In genomic region chr6:3310051-3310448, GRCh38 we compare ENCODE assay signal across 21 cellular contexts.
"Had no signal": no experiment of that assay in that cellular context is flagged by ENCODE, and none has a peak within 500 bp of the region (broad histone marks: within the 10 kb centered on the region; RNA-seq: fewer than 3 reads in every experiment).

No MANE protein-coding gene starts in this region.

- H3K4me1 ChIP-seq: gastroesophageal sphincter, lower lobe of right lung, suprapubic skin, tibial artery had no signal

- H3K27me3 Mint-ChIP-seq: activated CD4-positive, alpha-beta memory T cell treated with anti-CD3 and anti-CD28 coated beads, Interleukin-2, amount 10 ng/mL, durations not matched to agents 7 days and 5 days; activated CD4-positive, alpha-beta T cell treated with anti-CD3 and anti-CD28 coated beads, Interleukin-2, amount 10 ng/mL, durations not matched to agents 7 days and 5 days had no signal

- H3K27me3 ChIP-seq: gastroesophageal sphincter, hepatocyte, suprapubic skin, tibial artery had no signal

- H3K79me2 ChIP-seq: hepatocyte had no signal

- H3K27ac ChIP-seq: gastroesophageal sphincter, hepatocyte, lower lobe of right lung, suprapubic skin, tibial artery, WERI-Rb-1 had no signal

- H3K4me2 ChIP-seq: hepatocyte, SK-N-SH had no signal

- H3K4me1 Mint-ChIP-seq: activated CD4-positive, alpha-beta memory T cell treated with anti-CD3 and anti-CD28 coated beads, Interleukin-2, amount 10 ng/mL, durations not matched to agents 7 days and 5 days; activated CD4-positive, alpha-beta T cell treated with anti-CD3 and anti-CD28 coated beads, Interleukin-2, amount 10 ng/mL, durations not matched to agents 7 days and 5 days; T-helper 17 cell had no signal

- ATAC-seq: activated naive CD4-positive, alpha-beta T cell treated with anti-CD3 and anti-CD28 coated beads, Interleukin-2, amount 50 U/mL, for 72 hours; effector memory CD8-positive, alpha-beta T cell; gastroesophageal sphincter; natural killer cell treated with Interleukin-12 subunit alpha and Interleukin-12 subunit beta and Interleukin-15 and Interleukin-18, amount 100 ng/mL, for 72 hours; T-helper 17 cell had no signal

- H3K9ac ChIP-seq: SK-N-SH had no signal

- DNase-seq: activated CD4-positive, alpha-beta memory T cell treated with anti-CD3 and anti-CD28 coated beads, Interleukin-2, amount 10 ng/mL, durations not matched to agents 7 days and 5 days; activated CD4-positive, alpha-beta T cell treated with anti-CD3 and anti-CD28 coated beads, Interleukin-2, amount 10 ng/mL, durations not matched to agents 7 days and 5 days; activated CD4-positive, CD25-positive, alpha-beta regulatory T cell treated with anti-CD3 and anti-CD28 coated beads, Interleukin-2, amount 50 U/mL, for 72 hours; activated naive CD4-positive, alpha-beta T cell; activated T-cell treated with anti-CD3 and anti-CD28 coated beads, Interleukin-2, amount 50 U/mL, for 48 hours; cerebellar nuclear complex; cortex of kidney; effector memory CD8-positive, alpha-beta T cell; lower lobe of right lung; SK-N-SH; stimulated activated naive CD4-positive, alpha-beta T cell; T-helper 17 cell; T1000; WERI-Rb-1 had no signal

- H3K4me3 ChIP-seq: gastroesophageal sphincter, hepatocyte, lower lobe of right lung, suprapubic skin, tibial artery had no signal

- H3K27ac Mint-ChIP-seq: activated CD4-positive, alpha-beta memory T cell treated with anti-CD3 and anti-CD28 coated beads, Interleukin-2, amount 10 ng/mL, durations not matched to agents 7 days and 5 days; activated CD4-positive, alpha-beta T cell treated with anti-CD3 and anti-CD28 coated beads, Interleukin-2, amount 10 ng/mL, durations not matched to agents 7 days and 5 days; activated naive CD4-positive, alpha-beta T cell treated with anti-CD3 and anti-CD28 coated beads, Interleukin-2, amount 50 U/mL, for 72 hours; effector memory CD8-positive, alpha-beta T cell; natural killer cell treated with Interleukin-12 subunit alpha and Interleukin-12 subunit beta and Interleukin-15 and Interleukin-18, amount 100 ng/mL, for 72 hours; progenitor cell of endocrine pancreas; T-helper 17 cell had no signal

- H3K36me3 Mint-ChIP-seq: natural killer cell treated with Interleukin-12 subunit alpha and Interleukin-12 subunit beta and Interleukin-15 and Interleukin-18, amount 100 ng/mL, for 72 hours had no signal

- H3K9me3 Mint-ChIP-seq: activated CD4-positive, alpha-beta memory T cell treated with anti-CD3 and anti-CD28 coated beads, Interleukin-2, amount 10 ng/mL, durations not matched to agents 7 days and 5 days; activated naive CD4-positive, alpha-beta T cell treated with anti-CD3 and anti-CD28 coated beads, Interleukin-2, amount 50 U/mL, for 72 hours had no signal

- H3K9me3 ChIP-seq: gastroesophageal sphincter, lower lobe of right lung, SK-N-SH, suprapubic skin, tibial artery had no signal

- H2AFZ ChIP-seq: hepatocyte had no signal

- H3K36me3 ChIP-seq: lower lobe of right lung, tibial artery had no signal

- H3K4me3 Mint-ChIP-seq: activated CD4-positive, alpha-beta memory T cell treated with anti-CD3 and anti-CD28 coated beads, Interleukin-2, amount 10 ng/mL, durations not matched to agents 7 days and 5 days; activated CD4-positive, alpha-beta T cell treated with anti-CD3 and anti-CD28 coated beads, Interleukin-2, amount 10 ng/mL, durations not matched to agents 7 days and 5 days; effector memory CD8-positive, alpha-beta T cell; natural killer cell treated with Interleukin-12 subunit alpha and Interleukin-12 subunit beta and Interleukin-15 and Interleukin-18, amount 100 ng/mL, for 72 hours; T-helper 17 cell had no signal
